In the genomic region with DNA sequence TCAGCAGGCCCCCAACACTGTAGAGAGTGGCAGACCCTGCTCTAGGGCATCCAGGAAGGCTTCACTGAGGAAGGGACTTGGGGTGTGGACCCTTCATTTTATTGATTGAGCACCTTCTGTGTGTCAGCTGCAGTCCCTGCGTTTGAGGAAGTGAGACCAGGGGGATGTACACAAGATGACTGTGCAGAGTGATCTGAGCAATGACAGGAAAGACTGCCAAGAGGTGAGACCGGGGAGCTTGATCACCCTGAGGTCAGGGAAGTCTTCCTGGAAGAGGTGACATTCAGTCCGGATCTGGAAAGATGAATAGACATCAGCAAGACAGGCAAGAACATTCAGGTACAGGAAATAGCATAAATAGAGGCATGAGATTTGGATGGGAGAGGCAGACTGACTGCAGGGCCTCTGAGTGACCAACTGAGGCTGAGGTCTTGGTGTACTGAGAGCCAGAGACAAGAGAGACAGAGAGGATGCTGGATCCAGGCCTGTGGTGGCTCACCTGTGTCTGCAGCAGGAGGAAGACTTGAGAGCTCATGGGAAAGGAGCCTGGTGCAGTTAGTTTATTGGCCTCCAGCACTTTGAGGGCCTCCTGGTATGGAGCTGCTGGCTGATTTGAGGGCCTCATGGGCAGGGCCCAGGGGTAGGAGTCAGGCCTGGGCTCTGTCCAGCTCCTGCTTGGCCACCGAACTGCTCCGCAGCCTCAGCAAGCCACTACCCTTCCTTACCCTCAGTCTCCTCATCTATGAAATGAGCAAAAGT, we compare ENCODE assay signal across 9 cellular contexts. TPM values are rescaled to one million over a fixed set of nuclear protein-coding genes. Genes with fewer than 3 reads are reported as not detected.
DNase-seq lines count a peak whose midpoint lies in the region; ATAC-seq, FAIRE-seq and TF ChIP-seq lines count a peak whose summit lies in the region.
"Had no signal": no experiment of that assay in that cellular context is flagged by ENCODE, and none has a peak within 500 bp of the region (broad histone marks: within the 10 kb centered on the region; RNA-seq: fewer than 3 reads in every experiment).

No MANE protein-coding gene starts in this region.

- intact Hi-C loops in left colon (cut with DNase I, micrococcal nuclease) (no loop called here), right cardiac atrium (cut with DNase I) (no loop called here)

- no peaks in the 10 kb centered on the region for H3K9me3 Mint-ChIP-seq in immature natural killer cell
- H3K9me3 Mint-ChIP-seq: brain had no signal

- no peaks in the 10 kb centered on the region for H3K4me1 ChIP-seq in right cardiac atrium (ENCODE audit: control insufficient read depth, insufficient read depth, low read length)

- peak; percentile 39 to 43 for DNase-seq in Kasumi-1 (lab: John Stamatoyannopoulos, UW)
- DNase-seq in left colon: no peak
- no peak for DNase-seq in NCI-H1930 (lab: John Stamatoyannopoulos, UW)
- DNase-seq in right cardiac atrium: no peak
- no peak for DNase-seq in immature natural killer cell
- no peak for DNase-seq in D721Med (ENCODE audit: insufficient read length, low spot score)

- FAIRE-seq in D721Med (lab: Jason Lieb, UNC): no peak

- WGBS in right cardiac atrium: 70% methylated on average over 5 of the region's 5 CpGs

- TF ChIP-seq CTCF in D721Med (IDR thresholded peaks at IDR 0.05; ENCODE audit: insufficient read depth, missing control alignments): no peak

- H3K4me1 Mint-ChIP-seq in immature natural killer cell: peaks cover 15 to 16% of the 10 kb centered on the region in 2 donors

- no peaks in the 10 kb centered on the region for H3K9me3 ChIP-seq in right cardiac atrium (ENCODE audit: control insufficient read depth, low read length)

- H3K27ac Mint-ChIP-seq in immature natural killer cell: peak overlapping the region in 1 of 6 donors; percentile 5
- H3K27ac Mint-ChIP-seq: brain had no signal

- ATAC-seq in GM18517 (IDR thresholded peaks at IDR 0.05; ENCODE audit: unreplicated experiment) (peak; percentile 81), GM21723 (IDR thresholded peaks at IDR 0.05; ENCODE audit: unreplicated experiment) (peak; percentile 84), left colon (peak; percentile 26), right cardiac atrium (no peak)

- no peaks in the 10 kb centered on the region for H3K27me3 ChIP-seq in right cardiac atrium (ENCODE audit: control insufficient read depth, insufficient read depth)

- H3K27me3 Mint-ChIP-seq in immature natural killer cell (ENCODE audit: low read depth in 3 of 3): peaks cover 3 to 5% (median 3%) of the 10 kb centered on the region in 3 donors

- no peaks in the 10 kb centered on the region for H3K36me3 Mint-ChIP-seq in immature natural killer cell
- H3K36me3 Mint-ChIP-seq: brain had no signal

- H3K27ac ChIP-seq in right cardiac atrium (ENCODE audit: low read length): no peak overlapping the region

- H3K4me3 ChIP-seq in right cardiac atrium (ENCODE audit: low read length): no peak overlapping the region

- H3K4me3 Mint-ChIP-seq in immature natural killer cell: no peak overlapping the region
- H3K4me3 Mint-ChIP-seq: brain had no signal

RNA-seq across cellular contexts. Expression of a gene that starts 5.2 kb away (rescaled TPM):
- 1 to 10 TPM; 1.7 to 3.3 TPM for total RNA-seq in left colon
- total RNA-seq in right cardiac atrium: 10 to 100 TPM in 2 of 4 donors, 1 to 10 TPM in 2; 5.7 to 18.0 (median 10.4) TPM
- 23.4 TPM for polyA plus RNA-seq in right cardiac atrium
- under 1 TPM in 2 of 3 donors, not detected in 1; 0.22 to 0.63 TPM for polyA plus RNA-seq in immature natural killer cell

RNA-seq across cellular contexts. Expression of a gene that starts 41.2 kb away (rescaled TPM):
- total RNA-seq in left colon (10 to 100 TPM; 15.9 to 22.4 TPM), right cardiac atrium (10 to 100 TPM; 12.6 to 18.5 (median 14.0) TPM)
- polyA plus RNA-seq in right cardiac atrium (5.5 TPM), immature natural killer cell (10 to 100 TPM in 2 of 3 donors, 1 to 10 TPM in 1; 7.2 to 19.3 (median 15.7) TPM)

RNA-seq across cellular contexts. Expression of a gene that starts 56.1 kb away (rescaled TPM):
- total RNA-seq in left colon (100 to 1,000 TPM; 169 to 204 TPM), right cardiac atrium (under 1 TPM in 1 of 4 donors, not detected in 3; 0.17 TPM)
- polyA plus RNA-seq in right cardiac atrium (0.11 TPM), immature natural killer cell (not detected)

Comparison
In these comparisons a context has a peak if more than half of its experiments do, and no peak if none do; other contexts are left out.
1. ATAC-seq: peak in GM18517 (single experiment), GM21723 (single experiment) and left colon (single experiment); none in right cardiac atrium (0 of 2).
2. DNase-seq: peak in Kasumi-1 (2 of 2); none in left colon (0 of 2), NCI-H1930 (0 of 2), right cardiac atrium (0 of 3), immature natural killer cell (0 of 3) and D721Med (single experiment).
3. RNA of a gene that starts 56.1 kb away (total RNA-seq): 169 to 204 TPM in left colon; 0.17 TPM in right cardiac atrium; every median in the first group is over 100 times any median in the second.